Comparison of ENCODE assay signal across 8 cellular contexts in the genomic region with DNA sequence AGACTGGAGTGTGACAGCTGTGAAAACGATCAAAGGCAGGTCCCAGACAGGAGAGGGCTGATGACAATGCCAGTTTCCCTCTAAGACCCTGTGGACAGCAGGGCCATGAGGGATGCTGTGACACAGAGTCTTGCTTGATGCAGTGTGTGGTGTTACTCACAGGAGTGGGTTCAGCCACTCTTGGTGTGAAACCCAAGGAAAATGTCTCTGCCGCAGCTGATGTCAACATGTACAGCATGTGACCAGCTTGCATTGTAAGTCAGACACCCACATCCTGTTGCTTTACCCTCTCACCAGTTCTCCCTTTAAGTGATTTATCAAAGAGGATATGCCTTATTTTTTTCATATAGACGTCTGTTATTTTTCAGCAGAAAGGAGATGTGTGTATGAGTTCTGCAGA.
DNase-seq lines count a peak whose midpoint lies in the region; ATAC-seq and TF ChIP-seq lines count a peak whose summit lies in the region.

No MANE protein-coding gene starts in this region.

- H3K27ac ChIP-seq in PC-3 (ENCODE audit: low read length): no peak overlapping the region

- H3F3A ChIP-seq in PC-3 (ENCODE audit: low read length, unreplicated experiment): no peaks in the 10 kb centered on the region

- no peaks in the 10 kb centered on the region for H3K27me3 Mint-ChIP-seq in effector memory CD8-positive, alpha-beta T cell
- H3K27me3 Mint-ChIP-seq in endothelial cell (ENCODE audit: unreplicated experiment): peaks cover 3% of the 10 kb centered on the region

- no peak overlapping the region for H2AFZ ChIP-seq in PC-3 (ENCODE audit: low read length)

- POLR2A ChIA-PET in PC-3 (lab: Charles Lee; ENCODE audit: unreplicated experiment): no interaction called here

- H3K4me3 Mint-ChIP-seq in effector memory CD8-positive, alpha-beta T cell: peak overlapping the region; percentile 59 to 74
- no peak overlapping the region for H3K4me3 Mint-ChIP-seq in endothelial cell (ENCODE audit: unreplicated experiment)

- no peaks in the 10 kb centered on the region for H4K20me1 ChIP-seq in PC-3 (ENCODE audit: low read length)

- H3K36me3 ChIP-seq in PC-3 (ENCODE audit: low read depth, low read length): no peaks in the 10 kb centered on the region

- H3K79me2 ChIP-seq in PC-3 (ENCODE audit: low read length): no peaks in the 10 kb centered on the region

- ATAC-seq in GM19452 (IDR thresholded peaks at IDR 0.05; ENCODE audit: unreplicated experiment) (peak; percentile 94), PC-3 (no peak)
- peak; percentile 86 for ATAC-seq in effector memory CD8-positive, alpha-beta T cell (replicated peaks)

- intact Hi-C loops in PC-3 (cut with micrococcal nuclease): no loop called here

- peaks cover 55 to 66% of the 10 kb centered on the region in 2 donors for H3K4me1 Mint-ChIP-seq in effector memory CD8-positive, alpha-beta T cell (ENCODE audit: low read depth in 2 of 2)
- H3K4me1 Mint-ChIP-seq in endothelial cell (ENCODE audit: unreplicated experiment): peaks cover 14% of the 10 kb centered on the region

- BruUV-seq in PC-3 (replicated peaks; lab: Mats Ljungman, UMichigan): no TSS peak

- peak overlapping the region; percentile 25; the same call in 1 of the 2 replicates for H3K4me3 ChIP-seq in Jurkat, Clone E6-1 (ENCODE audit: low read length)
- H3K4me3 ChIP-seq in skeletal muscle cell (ENCODE audit: low read depth, low read length) (no peak overlapping the region), PC-3 (ENCODE audit: low read length) (no peak overlapping the region)

- peak overlapping the region; percentile 100 for H3K27ac Mint-ChIP-seq in effector memory CD8-positive, alpha-beta T cell
- no peak overlapping the region for H3K27ac Mint-ChIP-seq in endothelial cell (ENCODE audit: unreplicated experiment)

- no peak overlapping the region for H3K9ac ChIP-seq in PC-3 (ENCODE audit: low read length)

- H3K36me3 Mint-ChIP-seq in effector memory CD8-positive, alpha-beta T cell (ENCODE audit: insufficient read depth): peaks cover 25% of the 10 kb centered on the region
- no peaks in the 10 kb centered on the region for H3K36me3 Mint-ChIP-seq in endothelial cell (ENCODE audit: low read depth, unreplicated experiment)

- H3K9me3 ChIP-seq in PC-3 (ENCODE audit: low read length): no peaks in the 10 kb centered on the region

- no peak overlapping the region for H3K4me2 ChIP-seq in PC-3 (ENCODE audit: low read length)

- H3K9me2 ChIP-seq in PC-3 (replicated peaks; ENCODE audit: low read length): no peaks in the 10 kb centered on the region; the same call in 1 of the 2 replicates

- TF ChIP-seq CTCF in PC-3 (conservative IDR thresholded peaks at IDR 0.05; ENCODE audit: low read depth, low read length) (no peak), endothelial cell (IDR thresholded peaks at IDR 0.05; ENCODE audit: unreplicated experiment) (no peak)

- CTCF ChIA-PET in PC-3 (lab: Charles Lee): no interaction called here

- peaks cover 0 to 6% of the 10 kb centered on the region in 2 donors for H3K9me3 Mint-ChIP-seq in effector memory CD8-positive, alpha-beta T cell
- H3K9me3 Mint-ChIP-seq in endothelial cell (ENCODE audit: unreplicated experiment): no peaks in the 10 kb centered on the region

- DNase-seq in AG20443 (ENCODE audit: low spot score) (peak; percentile 21), skeletal muscle cell (ENCODE audit: low read depth) (peak; percentile 58), PC-3 (no peak), endothelial cell (ENCODE audit: low spot score) (no peak)
- DNase-seq in Jurkat, Clone E6-1 (ENCODE audit: low read depth, low spot score): peak; percentile 94
- peak; percentile 83 to 87 for DNase-seq in activated CD4-positive, alpha-beta T cell treated with anti-CD3 and anti-CD28 coated beads for 4 hours
- peak; percentile 81 to 86 (median 83) for DNase-seq in effector memory CD8-positive, alpha-beta T cell

- H3K27me3 ChIP-seq in PC-3 (ENCODE audit: low read length): no peaks in the 10 kb centered on the region

- no peaks in the 10 kb centered on the region for H3K4me1 ChIP-seq in PC-3 (ENCODE audit: insufficient read depth, low read length)

Comparison
In these comparisons a context has a peak if more than half of its experiments do, and no peak if none do; other contexts are left out.
1. DNase-seq: peak in AG20443 (single experiment), Jurkat, Clone E6-1 (single experiment), activated CD4-positive, alpha-beta T cell treated with anti-CD3 and anti-CD28 coated beads for 4 hours (2 of 2), effector memory CD8-positive, alpha-beta T cell (3 of 3) and skeletal muscle cell (single experiment); none in PC-3 (single experiment) and endothelial cell (single experiment).